ENCODE assay signal across 9 cellular contexts in genomic region chr19:342128-342455, GRCh38. TPM values are rescaled to one million over a fixed set of nuclear protein-coding genes. Genes with fewer than 3 reads are reported as not detected.
DNase-seq lines count a peak whose midpoint lies in the region; ATAC-seq, FAIRE-seq and TF ChIP-seq lines count a peak whose summit lies in the region.
"Had no signal": no experiment of that assay in that cellular context is flagged by ENCODE, and none has a peak within 500 bp of the region (broad histone marks: within the 10 kb centered on the region; RNA-seq: fewer than 3 reads in every experiment).

No MANE protein-coding gene starts in this region.

- H3K27me3 ChIP-seq in HAP-1 (ENCODE audit: low read depth) = no peaks in the 10 kb centered on the region

- H3K4me3 ChIP-seq in A549 = no peak overlapping the region
- H3K4me3 ChIP-seq in HAP-1 = peak overlapping the region; percentile 49

- no peaks in the 10 kb centered on the region for H3K27me3 Mint-ChIP-seq in chondrocyte (ENCODE audit: low read depth)
- peaks cover 0 to 6% (median 2%) of the 10 kb centered on the region in 5 donors for H3K27me3 Mint-ChIP-seq in naive thymus-derived CD8-positive, alpha-beta T cell

- H3K4me1 ChIP-seq in A549 (peaks cover 17% of the 10 kb centered on the region; the same call in 2 of the 3 replicates), HAP-1 (peaks cover 12% of the 10 kb centered on the region)

- ATAC-seq in A549 = no peak
- no peak for ATAC-seq in naive thymus-derived CD8-positive, alpha-beta T cell

- peaks cover 12% of the 10 kb centered on the region for H3K36me3 Mint-ChIP-seq in chondrocyte (ENCODE audit: low read depth)
- H3K36me3 Mint-ChIP-seq in naive thymus-derived CD8-positive, alpha-beta T cell = peaks cover 4 to 16% (median 4%) of the 10 kb centered on the region in 3 donors

- POLR2A ChIA-PET in A549 (lab: Yijun Ruan, JAX) = no interaction called here
- POLR2A ChIA-PET in naive thymus-derived CD8-positive, alpha-beta T cell (lab: Charles Lee) = no interaction called here

- H3K4me1 Mint-ChIP-seq in chondrocyte (ENCODE audit: low read depth) = peaks cover 58% of the 10 kb centered on the region
- peaks cover 33 to 70% (median 67%) of the 10 kb centered on the region in 4 donors for H3K4me1 Mint-ChIP-seq in naive thymus-derived CD8-positive, alpha-beta T cell

- peaks cover 31% of the 10 kb centered on the region for H3K36me3 ChIP-seq in HAP-1 (replicated peaks)

- DNase-seq in A549 (ENCODE audit: low read depth in 1 of 2, low spot score in 1 of 2) (no peak), HAP-1 (ENCODE audit: low spot score in 2 of 2) (no peak), chondrocyte (ENCODE audit: low spot score) (peak; percentile 66), DMS153 (lab: John Stamatoyannopoulos, UW) (no peak), G401 (ENCODE audit: low spot score) (no peak), DMS53 (lab: John Stamatoyannopoulos, UW) (no peak)
- no peak for DNase-seq in naive thymus-derived CD8-positive, alpha-beta T cell
- no peak for DNase-seq in stimulated activated CD8-positive, alpha-beta memory T cell treated with anti-CD3 and anti-CD28 coated beads, Interleukin-4, amount 100 ng/mL, for 48 hours
- DNase-seq: SHP77 had no signal

- TF ChIP-seq CTCF in A549 (IDR thresholded peaks at IDR 0.05) (no peak), chondrocyte (IDR thresholded peaks at IDR 0.05) (no peak)

- peak overlapping the region; percentile 42 for H3K4me3 Mint-ChIP-seq in chondrocyte (ENCODE audit: unreplicated experiment)
- peak overlapping the region; percentile 22 to 93 (median 65) for H3K4me3 Mint-ChIP-seq in naive thymus-derived CD8-positive, alpha-beta T cell

- no peak for FAIRE-seq in A549 (lab: Jason Lieb, UNC)

- no peak for TF ChIP-seq EP300 in A549 (IDR thresholded peaks at IDR 0.05)

- H3K9me3 ChIP-seq in A549 (no peaks in the 10 kb centered on the region), HAP-1 (peaks cover 14% of the 10 kb centered on the region)

- peak overlapping the region; percentile 61 for H3K27ac Mint-ChIP-seq in chondrocyte (ENCODE audit: unreplicated experiment)
- H3K27ac Mint-ChIP-seq in naive thymus-derived CD8-positive, alpha-beta T cell = peak overlapping the region in 7 of 10 donors; percentile 16 to 89 (median 55)

- no peak for TF ChIP-seq POLR2A in A549 (IDR thresholded peaks at IDR 0.05; ENCODE audit: low read length)

- in situ Hi-C loops in HAP-1 (cut with MboI; ENCODE audit: low sequenced_read_pairs) (no loop called here), G401 (cut with HindIII; ENCODE audit: low sequenced_read_pairs) (no loop called here)

- no peak for TF ChIP-seq RAD21 in A549 (conservative IDR thresholded peaks at IDR 0.05 in 1 of 2, IDR thresholded peaks at IDR 0.05 in 1 of 2)

- no peaks in the 10 kb centered on the region for H3K9me3 Mint-ChIP-seq in chondrocyte (ENCODE audit: low read depth)
- H3K9me3 Mint-ChIP-seq in naive thymus-derived CD8-positive, alpha-beta T cell = no peaks in the 10 kb centered on the region

- H3K27ac ChIP-seq in A549 = no peak overlapping the region

- CTCF ChIA-PET in A549 (lab: Yijun Ruan, JAX) = no interaction called here

- 100% methylated on average over 4 of the region's 10 CpGs for WGBS in A549 (ENCODE audit: missing lambda C conversion rate)

- peak overlapping the region; percentile 93; the same call in 2 of the 3 replicates for H3K4me2 ChIP-seq in A549

TF ChIP-seq in A549, 52 proteins besides CTCF, POLR2A, EP300 and RAD21:
- no peak for TF ChIP-seq RNF2 (IDR thresholded peaks at IDR 0.05; ENCODE audit: borderline replicate concordance, low read depth)
- no peak for TF ChIP-seq HMGXB4 (CRISPR knock-in tag; IDR thresholded peaks at IDR 0.05; ENCODE audit: borderline replicate concordance)

RNA-seq across cellular contexts. Expression of gene MIER2, which starts 2.5 kb away (rescaled TPM):
- polyA plus RNA-seq in A549 (2011; rRNA removed) (8.8 and 15.2 TPM in 2 replicates), A549 (2017; fragmentation: RNase III; extraction: RNeasy Plus Mini Kit Qiagen cat#74134 plus additional on column Dnase treatment) (9.3 to 11.5 TPM (median 11.2 TPM) in 3 replicates)
- 9.2 and 13.2 TPM in 2 replicates for polyA plus RNA-seq in A549 (2012; cell fraction: cytosol; rRNA removed)
- 29.6 and 40.2 TPM in 2 replicates for polyA plus RNA-seq in A549 (2012; cell fraction: nucleus; rRNA removed)
- 27.5 and 61.5 TPM in 2 replicates for polyA minus RNA-seq in A549 (2011; rRNA and poly(A)+ RNA removed)
- 40.2 to 44.5 TPM (median 42.4 TPM) in 3 replicates for total RNA-seq in chondrocyte
- total RNA-seq in naive thymus-derived CD8-positive, alpha-beta T cell = 10 to 100 TPM; 16.8 to 20.3 TPM
- polyA plus RNA-seq in naive thymus-derived CD8-positive, alpha-beta T cell = 1 to 10 TPM; 2.1 to 3.1 (median 2.4) TPM
- 19.2 and 82.6 TPM in 2 replicates for total RNA-seq in G401 (2014; rRNA removed; shearing (Covaris generic))

RNA-seq across cellular contexts. Expression of gene PLPP2, which starts 50.9 kb away (rescaled TPM):
- polyA plus RNA-seq in A549 (2011; rRNA removed) (44.2 and 55.1 TPM in 2 replicates), A549 (2017; fragmentation: RNase III; extraction: RNeasy Plus Mini Kit Qiagen cat#74134 plus additional on column Dnase treatment) (89.6 to 100 TPM (median 90.9 TPM) in 3 replicates)
- polyA plus RNA-seq in A549 (2012; cell fraction: cytosol; rRNA removed) = 138 and 163 TPM in 2 replicates
- polyA plus RNA-seq in A549 (2012; cell fraction: nucleus; rRNA removed) = 214 and 240 TPM in 2 replicates
- 65.6 and 70.1 TPM in 2 replicates for polyA minus RNA-seq in A549 (2011; rRNA and poly(A)+ RNA removed)
- total RNA-seq in chondrocyte = 0.36 to 4.1 TPM (median 3.0 TPM) in 3 replicates
- total RNA-seq in naive thymus-derived CD8-positive, alpha-beta T cell = not detected
- polyA plus RNA-seq in naive thymus-derived CD8-positive, alpha-beta T cell = under 1 TPM in 1 of 3 donors, not detected in 2; 0.69 TPM
- not detected in 2 replicates for total RNA-seq in G401 (2014; rRNA removed; shearing (Covaris generic))
